ENCODE assay signal across 9 cellular contexts in the genomic region with DNA sequence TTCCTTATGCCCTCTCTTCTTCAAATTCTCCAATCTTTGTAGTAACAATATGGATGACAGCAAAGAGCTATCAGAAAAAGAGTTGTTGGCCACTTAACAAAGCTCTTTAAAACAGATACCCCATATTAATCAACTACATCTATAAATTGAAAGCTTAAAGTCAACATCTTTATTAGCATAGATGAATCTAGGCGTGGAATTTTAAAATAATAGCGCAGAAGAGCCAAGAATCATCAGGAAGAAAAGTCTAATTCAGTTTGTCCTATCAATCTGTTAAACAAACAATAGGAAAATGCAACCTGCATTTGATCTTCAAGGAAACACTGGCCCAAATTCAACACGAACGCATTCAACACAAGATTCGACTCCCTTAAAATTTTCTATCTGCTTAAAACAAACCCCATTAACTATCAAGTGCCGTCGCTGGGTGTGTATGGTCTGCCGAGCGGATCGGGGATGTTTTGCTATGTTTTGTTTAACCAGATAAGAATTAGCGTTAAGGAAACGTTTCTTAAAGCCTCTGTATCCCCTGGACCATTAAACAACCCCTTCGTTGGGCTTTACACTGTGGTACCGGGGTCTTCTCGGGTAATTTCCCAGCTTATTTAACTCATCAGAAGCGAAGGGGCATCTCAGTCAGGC. TPM values are rescaled to one million over a fixed set of nuclear protein-coding genes. Genes with fewer than 3 reads are reported as not detected.
A peak's percentile ranks its signal among the peaks of the same experiment; 100 is the strongest.
DNase-seq lines count a peak whose midpoint lies in the region; ATAC-seq, FAIRE-seq and TF ChIP-seq lines count a peak whose summit lies in the region.
"Had no signal": no experiment of that assay in that cellular context is flagged by ENCODE, and none has a peak within 500 bp of the region (broad histone marks: within the 10 kb centered on the region; RNA-seq: fewer than 3 reads in every experiment).

No MANE protein-coding gene starts in this region.

- 12% methylated on average over 16 of the region's 16 CpGs for WGBS in HUES64
- 1% methylated on average over 16 of the region's 16 CpGs for WGBS in body of pancreas, 2 donors
- 3 to 7% methylated on average over 4 to 7 of the region's 16 CpGs for WGBS in mesodermal cell (ENCODE audit: insufficient coverage in 2 of 2), 2 experiments

- peaks cover 49% of the 10 kb centered on the region for H3K36me3 Mint-ChIP-seq in activated T-cell treated with anti-CD3 and anti-CD28 coated beads, Interleukin-2, amount 50 U/mL, for 24 hours (ENCODE audit: low read depth)

- DNase-seq in activated T-cell treated with anti-CD3 and anti-CD28 coated beads, Interleukin-2, amount 50 U/mL, for 24 hours: no peak
- no peak for DNase-seq in activated T-cell treated with anti-CD3 and anti-CD28 coated beads for 4 hours
- DNase-seq in body of pancreas: no peak
- DNase-seq in stimulated activated CD4-positive, alpha-beta T cell treated with anti-CD3 and anti-CD28 coated beads, Interleukin-4, amount 100 ng/mL, for 1 hour: no peak
- no peak for DNase-seq in frontal cortex (ENCODE audit: low spot score in 2 of 2)
- DNase-seq in activated CD4-positive, alpha-beta T cell treated with anti-CD3 and anti-CD28 coated beads, Interleukin-2, amount 50 U/mL, for 1 hour: no peak

- H3K27me3 ChIP-seq in HUES64 (ENCODE audit: insufficient read depth, low read length) (peaks cover 29% of the 10 kb centered on the region), body of pancreas (no peaks in the 10 kb centered on the region)

- H3K9ac ChIP-seq in HUES64 (ENCODE audit: low read depth, low read length): no peak overlapping the region

- no peak for TF ChIP-seq CTCF in body of pancreas (IDR thresholded peaks at IDR 0.05)

- H3K4me1 ChIP-seq in HUES64 (ENCODE audit: insufficient read depth, low read length) (peaks cover 8% of the 10 kb centered on the region; the same call in 1 of the 2 replicates), body of pancreas (peaks cover 20% of the 10 kb centered on the region), mesodermal cell (ENCODE audit: control insufficient read depth, insufficient read depth, low read length, poor library complexity, severe bottlenecking) (no peaks in the 10 kb centered on the region)

- intact Hi-C loops in body of pancreas (cut with DNase I): no loop called here

- no peaks in the 10 kb centered on the region for H3K9me3 ChIP-seq in HUES64 (ENCODE audit: insufficient read depth, low read depth, low read length)
- no peaks in the 10 kb centered on the region for H3K9me3 ChIP-seq in body of pancreas
- no peaks in the 10 kb centered on the region for H3K9me3 ChIP-seq in mesodermal cell (ENCODE audit: control insufficient read depth, low read length)

- FAIRE-seq in frontal cortex (lab: Jason Lieb, UNC): no peak
- FAIRE-seq: endometrium had no signal

- H3K4me3 ChIP-seq in HUES64 (ENCODE audit: low read length): peak overlapping the region; percentile 96
- peak overlapping the region; percentile 44 to 92 for H3K4me3 ChIP-seq in body of pancreas
- peak overlapping the region; percentile 71 for H3K4me3 ChIP-seq in mesodermal cell (ENCODE audit: extremely low read depth, insufficient read depth, low read length, poor library complexity, severe bottlenecking)

- H3K27ac ChIP-seq in HUES64 (ENCODE audit: low read depth, low read length) (no peak overlapping the region), body of pancreas (peak overlapping the region; percentile 83 to 98 (median 91)), mesodermal cell (ENCODE audit: low read depth, low read length, severe bottlenecking) (no peak overlapping the region)

- TF ChIP-seq POLR2A in body of pancreas (IDR thresholded peaks at IDR 0.05): no peak

- ATAC-seq in body of pancreas: no peak

- peaks cover 51% of the 10 kb centered on the region for H3K4me1 Mint-ChIP-seq in activated T-cell treated with anti-CD3 and anti-CD28 coated beads, Interleukin-2, amount 50 U/mL, for 24 hours (ENCODE audit: low read depth)

- H3K27me3 Mint-ChIP-seq in activated T-cell treated with anti-CD3 and anti-CD28 coated beads, Interleukin-2, amount 50 U/mL, for 24 hours: no peaks in the 10 kb centered on the region

- peak overlapping the region; percentile 91 for H3K4me3 Mint-ChIP-seq in activated T-cell treated with anti-CD3 and anti-CD28 coated beads, Interleukin-2, amount 50 U/mL, for 24 hours

- peak overlapping the region; percentile 98 for H3K27ac Mint-ChIP-seq in activated T-cell treated with anti-CD3 and anti-CD28 coated beads, Interleukin-2, amount 50 U/mL, for 24 hours

- H3K36me3 ChIP-seq in HUES64 (ENCODE audit: insufficient read depth, low read length): no peaks in the 10 kb centered on the region
- no peaks in the 10 kb centered on the region for H3K36me3 ChIP-seq in body of pancreas (replicated peaks in 1 of 2; ENCODE audit: insufficient read depth in 1 of 2, low read depth in 2 of 2)
- no peaks in the 10 kb centered on the region for H3K36me3 ChIP-seq in mesodermal cell (ENCODE audit: control insufficient read depth, insufficient read depth, low read length)

- no peaks in the 10 kb centered on the region for H3K9me3 Mint-ChIP-seq in activated T-cell treated with anti-CD3 and anti-CD28 coated beads, Interleukin-2, amount 50 U/mL, for 24 hours

RNA-seq across cellular contexts. Expression of a gene that starts 1.0 kb away (rescaled TPM):
- polyA plus RNA-seq in HUES64 (2013, experiment 1 of 2): 0.50 TPM
- 0.32 TPM for polyA plus RNA-seq in HUES64 (2013, experiment 2 of 2)
- total RNA-seq in body of pancreas (10 to 100 TPM; 16.5 to 21.0 TPM), frontal cortex (66.0 TPM)
- 2.9 TPM for polyA plus RNA-seq in mesodermal cell (2013, experiment 1 of 2)
- polyA plus RNA-seq in mesodermal cell (2013, experiment 2 of 2): 3.1 TPM

Comparison
In these comparisons a context has a peak if more than half of its experiments do, and no peak if none do; other contexts are left out.
1. H3K27ac ChIP-seq: peak in body of pancreas (4 of 4); none in HUES64 (single experiment) and mesodermal cell (single experiment).
2. Peak in every context shown above with its lines, with median percentiles within 50 percentile points of each other: H3K4me3 ChIP-seq.